ENCODE assay signal across 34 cellular contexts in the genomic region with DNA sequence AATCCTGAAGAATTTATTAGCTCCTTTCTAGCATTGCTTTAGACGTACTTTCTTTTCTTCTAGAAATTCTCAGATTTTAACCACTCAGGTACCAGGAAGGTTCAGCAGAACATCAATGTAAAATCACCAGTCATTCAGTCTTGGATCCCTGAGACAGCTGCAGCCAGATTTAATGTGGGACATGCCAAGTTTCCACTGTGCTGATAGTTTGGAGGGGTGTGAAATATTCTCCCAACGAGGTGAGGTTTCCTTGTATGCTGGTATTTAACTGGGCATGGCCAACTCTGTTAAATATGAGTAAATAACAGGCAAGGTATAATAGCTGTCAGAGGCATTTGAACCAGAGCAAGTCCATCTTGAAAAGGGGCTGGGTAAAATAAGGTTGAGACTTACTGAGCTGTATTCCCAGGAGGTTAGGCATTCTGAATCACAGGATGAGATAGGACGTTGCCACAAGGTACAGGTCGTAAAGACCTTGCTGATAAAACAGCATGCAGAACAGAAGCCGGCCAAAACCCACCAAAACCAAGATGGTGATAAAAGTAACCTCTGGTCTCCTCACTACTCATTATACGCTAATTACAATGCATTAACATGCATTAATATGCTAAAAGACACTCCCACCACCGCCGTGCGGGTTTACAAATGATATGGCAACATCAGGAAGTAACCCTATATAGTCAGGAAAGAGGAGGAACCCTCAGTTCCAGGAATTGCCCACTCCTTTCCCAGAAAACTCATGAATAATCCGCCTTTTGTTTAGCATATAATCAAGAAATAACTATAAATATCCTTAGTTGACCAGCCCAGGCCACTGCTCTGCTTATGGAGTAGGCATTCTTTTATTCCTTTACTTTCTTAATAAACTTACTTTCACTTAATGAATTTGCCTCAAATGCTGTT.
"Had no signal": no experiment of that assay in that cellular context is flagged by ENCODE, and none has a peak within 500 bp of the region (broad histone marks: within the 10 kb centered on the region; RNA-seq: fewer than 3 reads in every experiment).

No MANE protein-coding gene starts in this region.

- H3K36me3 ChIP-seq: cardiac muscle cell, WERI-Rb-1 had no signal

- H3K27me3 ChIP-seq: cardiac muscle cell had no signal

- H3K27ac ChIP-seq: cardiac muscle cell, PC-9, RWPE1, WERI-Rb-1 had no signal

- H3K4me3 ChIP-seq: cardiac muscle cell, PC-9 had no signal

- H3K4me2 ChIP-seq: PC-9 had no signal

- DNase-seq: activated CD4-positive, alpha-beta memory T cell treated with anti-CD3 and anti-CD28 coated beads, Interleukin-2, amount 10 ng/mL, durations not matched to agents 7 days and 5 days; activated CD4-positive, alpha-beta T cell treated with anti-CD3 and anti-CD28 coated beads for 1 hour; activated CD4-positive, alpha-beta T cell treated with anti-CD3 and anti-CD28 coated beads for 48 hours; activated CD4-positive, CD25-positive, alpha-beta regulatory T cell; activated CD8-positive, alpha-beta memory T cell treated with anti-CD3 and anti-CD28 coated beads for 24 hours; activated CD8-positive, alpha-beta memory T cell treated with anti-CD3 and anti-CD28 coated beads, Interleukin-2, amount 10 ng/mL, durations not matched to agents 7 days and 5 days; activated CD8-positive, alpha-beta memory T cell treated with anti-CD3 and anti-CD28 coated beads, Interleukin-2, amount 50 U/mL, for 48 hours; activated effector memory CD4-positive, alpha-beta T cell treated with anti-CD3 and anti-CD28 coated beads, Interleukin-2, amount 50 U/mL, for 16 hours; activated naive CD4-positive, alpha-beta T cell; activated naive CD4-positive, alpha-beta T cell treated with anti-CD3 and anti-CD28 coated beads, Interleukin-2, amount 50 U/mL, for 16 hours; activated naive CD8-positive, alpha-beta T cell treated with anti-CD3 and anti-CD28 coated beads for 36 hours; activated T-cell treated with anti-CD3 and anti-CD28 coated beads, Interleukin-2, amount 50 U/mL, for 72 hours; amniotic stem cell; aorta; NCI-H1092 treated with DMSO at 0.1 percent for 48 hours; NCI-H1417; NCI-H146; NCI-H187; NCI-H2029 treated with DMSO at 0.1 percent for 48 hours; NCI-H2107; NCI-H2171; NCI-H510A; NCI-H526; NCI-H748 treated with DMSO at 0.1 percent for 48 hours; NK-92 treated with Interleukin-12 subunit alpha and Interleukin-12 subunit beta, amount 100 ng/mL, for 24 hours; PC-9; SIG-M5; SW 1271; T-helper 1 cell; T-helper 2 cell; T-helper 9 cell; WERI-Rb-1 had no signal
